Comparison of ENCODE assay signal across 12 cellular contexts in the genomic region with DNA sequence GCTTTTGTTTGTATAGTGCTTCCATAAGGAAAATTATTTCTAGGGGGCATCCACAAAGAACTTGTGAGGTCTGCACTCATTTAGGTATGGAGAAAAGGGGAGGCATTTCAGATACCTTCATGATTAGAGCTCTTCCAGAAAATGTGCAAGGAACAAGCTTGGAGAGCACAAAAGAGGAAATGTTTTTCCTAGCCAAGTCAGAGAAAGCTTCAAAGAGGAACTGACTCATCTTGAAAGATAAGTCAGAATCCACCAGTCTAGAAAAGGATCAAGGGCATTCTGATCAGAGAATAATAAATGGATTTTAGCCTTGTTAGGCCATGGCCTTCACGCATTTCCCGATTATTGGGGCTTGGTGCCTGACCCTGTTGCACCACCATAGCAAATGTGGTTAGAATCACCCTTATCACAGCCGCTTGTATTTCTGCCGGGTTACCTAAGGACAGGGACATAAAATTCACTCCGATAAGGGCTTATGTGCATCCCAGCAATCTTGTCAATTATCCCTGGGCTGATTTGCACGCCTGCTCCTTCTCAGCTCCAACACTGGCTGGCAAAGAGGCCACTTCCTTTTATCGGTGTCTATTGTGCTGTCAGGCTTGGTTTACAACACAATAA.
A peak's percentile ranks its signal among the peaks of the same experiment; 100 is the strongest.
DNase-seq lines count a peak whose midpoint lies in the region; ATAC-seq and TF ChIP-seq lines count a peak whose summit lies in the region.
"Had no signal": no experiment of that assay in that cellular context is flagged by ENCODE, and none has a peak within 500 bp of the region (broad histone marks: within the 10 kb centered on the region; RNA-seq: fewer than 3 reads in every experiment).

No MANE protein-coding gene starts in this region.

- H3K4me3 Mint-ChIP-seq in GM23338, result no peak overlapping the region
- H3K4me3 Mint-ChIP-seq: CD4-positive, alpha-beta T cell had no signal

- H3K36me3 ChIP-seq in GM23338 (ENCODE audit: insufficient read depth) (no peaks in the 10 kb centered on the region), mesodermal cell (ENCODE audit: control insufficient read depth, insufficient read depth, low read length) (no peaks in the 10 kb centered on the region), SJCRH30 (no peaks in the 10 kb centered on the region)

- H3K27ac Mint-ChIP-seq in GM23338, result no peak overlapping the region
- H3K27ac Mint-ChIP-seq: CD4-positive, alpha-beta T cell had no signal

- no peaks in the 10 kb centered on the region for H3K4me1 ChIP-seq in GM23338 (ENCODE audit: insufficient read depth)
- H3K4me1 ChIP-seq in mesodermal cell (ENCODE audit: control insufficient read depth, insufficient read depth, low read length, poor library complexity, severe bottlenecking), result no peaks in the 10 kb centered on the region
- no peaks in the 10 kb centered on the region for H3K4me1 ChIP-seq in SJCRH30

- H4K20me1 ChIP-seq in GM23338 (replicated peaks; ENCODE audit: insufficient read depth), result no peaks in the 10 kb centered on the region

- TF ChIP-seq CTCF in GM23338 (conservative IDR thresholded peaks at IDR 0.05; ENCODE audit: low read depth in 2 of 2), result no peak

- no peaks in the 10 kb centered on the region for H3K9me3 Mint-ChIP-seq in GM23338
- H3K9me3 Mint-ChIP-seq: CD4-positive, alpha-beta T cell had no signal

- 91 to 92% methylated on average over 7 of the region's 7 CpGs for WGBS in mesodermal cell (ENCODE audit: insufficient coverage in 2 of 2), 2 experiments

- DNase-seq in GM23338 (ENCODE audit: low spot score) (no peak), NCI-H187 treated with DMSO at 0.1 percent for 48 hours (lab: John Stamatoyannopoulos, UW) (peak; percentile 73), amniotic epithelial cell (ENCODE audit: low read depth) (peak; percentile 45), AG08395 (ENCODE audit: low spot score) (no peak), SJCRH30 (no peak)
- no peak for DNase-seq in activated CD8-positive, alpha-beta memory T cell treated with anti-CD3 and anti-CD28 coated beads, Interleukin-2, amount 50 U/mL, for 4 hours
- DNase-seq: activated CD4-positive, CD25-positive, alpha-beta regulatory T cell; activated T-cell treated with anti-CD3 and anti-CD28 coated beads, Interleukin-2, amount 50 U/mL, for 48 hours; CD4-positive, alpha-beta T cell had no signal

- no peaks in the 10 kb centered on the region for H3F3A ChIP-seq in GM23338 (replicated peaks; ENCODE audit: low read depth)

- no peaks in the 10 kb centered on the region for H3K9me2 ChIP-seq in GM23338 (ENCODE audit: insufficient read depth)

- no peaks in the 10 kb centered on the region for H3K36me3 Mint-ChIP-seq in GM23338 (ENCODE audit: low read depth)

- peak overlapping the region; percentile 56; the same call in 1 of the 2 replicates for H2AFZ ChIP-seq in GM23338

- H3K4me3 ChIP-seq in GM23338 (no peak overlapping the region), mesodermal cell (ENCODE audit: extremely low read depth, insufficient read depth, low read length, poor library complexity, severe bottlenecking) (no peak overlapping the region), SJCRH30 (no peak overlapping the region)

- H3K79me2 ChIP-seq in GM23338 (replicated peaks; ENCODE audit: insufficient read depth), result no peaks in the 10 kb centered on the region

- H3K27ac ChIP-seq in GM23338 (ENCODE audit: low read depth) (no peak overlapping the region), mesodermal cell (ENCODE audit: low read depth, low read length, severe bottlenecking) (peak overlapping the region; percentile 43), SJCRH30 (no peak overlapping the region)

- peaks cover 3% of the 10 kb centered on the region for H3K9me3 ChIP-seq in mesodermal cell (ENCODE audit: control insufficient read depth, low read length)
- H3K9me3 ChIP-seq in SJCRH30 (replicated peaks), result no peaks in the 10 kb centered on the region

- H3K4me2 ChIP-seq in GM23338, result no peak overlapping the region

- H3K27me3 Mint-ChIP-seq in GM23338 (ENCODE audit: insufficient read depth, low read depth, poor library complexity), result no peaks in the 10 kb centered on the region

- ATAC-seq in GM23338 (no peak), HG02588 (IDR thresholded peaks at IDR 0.05; ENCODE audit: unreplicated experiment) (no peak)
- ATAC-seq: sciatic nerve had no signal

- H3K4me1 Mint-ChIP-seq in GM23338, result no peaks in the 10 kb centered on the region; the same call in 2 of the 3 replicates

- H3K27me3 ChIP-seq in GM23338 (ENCODE audit: insufficient read depth) (no peaks in the 10 kb centered on the region), SJCRH30 (no peaks in the 10 kb centered on the region; the same call in 1 of the 2 replicates)

TF ChIP-seq in GM23338, 12 proteins besides CTCF, POLR2A, EP300 and RAD21:
- TF ChIP-seq, protein P1, sequence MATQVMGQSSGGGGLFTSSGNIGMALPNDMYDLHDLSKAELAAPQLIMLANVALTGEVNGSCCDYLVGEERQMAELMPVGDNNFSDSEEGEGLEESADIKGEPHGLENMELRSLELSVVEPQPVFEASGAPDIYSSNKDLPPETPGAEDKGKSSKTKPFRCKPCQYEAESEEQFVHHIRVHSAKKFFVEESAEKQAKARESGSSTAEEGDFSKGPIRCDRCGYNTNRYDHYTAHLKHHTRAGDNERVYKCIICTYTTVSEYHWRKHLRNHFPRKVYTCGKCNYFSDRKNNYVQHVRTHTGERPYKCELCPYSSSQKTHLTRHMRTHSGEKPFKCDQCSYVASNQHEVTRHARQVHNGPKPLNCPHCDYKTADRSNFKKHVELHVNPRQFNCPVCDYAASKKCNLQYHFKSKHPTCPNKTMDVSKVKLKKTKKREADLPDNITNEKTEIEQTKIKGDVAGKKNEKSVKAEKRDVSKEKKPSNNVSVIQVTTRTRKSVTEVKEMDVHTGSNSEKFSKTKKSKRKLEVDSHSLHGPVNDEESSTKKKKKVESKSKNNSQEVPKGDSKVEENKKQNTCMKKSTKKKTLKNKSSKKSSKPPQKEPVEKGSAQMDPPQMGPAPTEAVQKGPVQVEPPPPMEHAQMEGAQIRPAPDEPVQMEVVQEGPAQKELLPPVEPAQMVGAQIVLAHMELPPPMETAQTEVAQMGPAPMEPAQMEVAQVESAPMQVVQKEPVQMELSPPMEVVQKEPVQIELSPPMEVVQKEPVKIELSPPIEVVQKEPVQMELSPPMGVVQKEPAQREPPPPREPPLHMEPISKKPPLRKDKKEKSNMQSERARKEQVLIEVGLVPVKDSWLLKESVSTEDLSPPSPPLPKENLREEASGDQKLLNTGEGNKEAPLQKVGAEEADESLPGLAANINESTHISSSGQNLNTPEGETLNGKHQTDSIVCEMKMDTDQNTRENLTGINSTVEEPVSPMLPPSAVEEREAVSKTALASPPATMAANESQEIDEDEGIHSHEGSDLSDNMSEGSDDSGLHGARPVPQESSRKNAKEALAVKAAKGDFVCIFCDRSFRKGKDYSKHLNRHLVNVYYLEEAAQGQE (IDR thresholded peaks at IDR 0.05; ENCODE audit: unreplicated experiment), result no peak

Comparison
In these comparisons a context has a peak if more than half of its experiments do, and no peak if none do; other contexts are left out.
1. DNase-seq: peak in NCI-H187 treated with DMSO at 0.1 percent for 48 hours (single experiment) and amniotic epithelial cell (single experiment); none in GM23338 (single experiment), AG08395 (single experiment), SJCRH30 (0 of 2) and activated CD8-positive, alpha-beta memory T cell treated with anti-CD3 and anti-CD28 coated beads, Interleukin-2, amount 50 U/mL, for 4 hours (single experiment).